10 cellular contexts compared by ENCODE assay signal in the genomic region with DNA sequence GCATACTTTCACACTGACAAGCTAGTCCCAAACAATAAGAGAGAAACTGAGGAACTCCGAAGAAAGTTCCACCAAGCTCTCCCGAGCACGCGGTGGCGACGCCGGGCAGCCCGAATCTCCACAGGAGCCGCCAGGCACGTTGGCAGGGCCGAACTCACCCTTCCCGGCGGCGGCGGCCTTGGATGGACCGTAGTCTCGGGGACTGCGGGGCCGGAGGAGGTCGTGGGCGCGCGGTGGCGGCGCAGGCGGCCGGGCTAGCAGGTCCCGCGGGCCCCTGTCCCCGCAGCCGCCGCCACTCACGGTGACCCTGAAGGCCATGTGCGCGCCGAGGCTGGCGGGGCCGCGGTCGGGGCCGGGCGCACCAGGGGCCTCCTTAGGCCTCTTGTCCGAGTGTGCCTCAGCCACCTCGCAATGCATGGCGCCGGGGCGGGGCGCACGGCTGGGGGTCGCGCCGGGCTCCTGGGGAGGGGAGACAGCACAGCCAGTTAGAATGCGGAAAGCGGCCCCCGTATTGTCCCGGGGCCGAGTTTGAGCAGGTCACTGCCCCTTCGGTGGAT. TPM values are rescaled to one million over a fixed set of nuclear protein-coding genes. Genes with fewer than 3 reads are reported as not detected.
DNase-seq lines count a peak whose midpoint lies in the region; ATAC-seq and TF ChIP-seq lines count a peak whose summit lies in the region.
"Had no signal": no experiment of that assay in that cellular context is flagged by ENCODE, and none has a peak within 500 bp of the region (broad histone marks: within the 10 kb centered on the region; RNA-seq: fewer than 3 reads in every experiment).

No MANE protein-coding gene starts in this region.

- H2AFZ ChIP-seq in SK-N-SH (ENCODE audit: low read depth): 0 out of 2 replicates have a peak overlapping the region, but pooled peaks have one; percentile 56
- H2AFZ ChIP-seq in smooth muscle cell (ENCODE audit: low read depth): peak overlapping the region; percentile 59

- no peak for ATAC-seq in SK-N-SH treated with all-trans-retinoic acid at 6 μM for 48 hours
- ATAC-seq in HG02798 (IDR thresholded peaks at IDR 0.05; ENCODE audit: poor library complexity, unreplicated experiment): no peak

- peaks cover under 1% of the 10 kb centered on the region; the same call in 1 of the 2 replicates for H3K9me3 ChIP-seq in SK-N-SH
- no peaks in the 10 kb centered on the region for H3K9me3 ChIP-seq in smooth muscle cell (replicated peaks; ENCODE audit: low read depth)

- H3K9me2 ChIP-seq in SK-N-SH: no peaks in the 10 kb centered on the region

- TF ChIP-seq EP300 in SK-N-SH (IDR thresholded peaks at IDR 0.05; ENCODE audit: borderline replicate concordance in 1 of 2, low read depth in 1 of 2, low read length in 1 of 2): no peak

- DNase-seq in SK-N-SH (peak; percentile 63), brain microvascular endothelial cell (no peak), islet precursor cell (peak; percentile 64), smooth muscle cell (lab: John Stamatoyannopoulos, UW; ENCODE audit: unreplicated experiment) (no peak), NCI-H446 (lab: John Stamatoyannopoulos, UW) (no peak), activated gamma-delta T cell treated with Interleukin-2 at 50 U/mL for 16 hours (no peak)
- DNase-seq: NCI-H226, small intestine had no signal

- TF ChIP-seq CTCF in SK-N-SH (IDR thresholded peaks at IDR 0.05): no peak
- no peak for TF ChIP-seq CTCF in brain microvascular endothelial cell (IDR thresholded peaks at IDR 0.05; ENCODE audit: low read depth, low read length, missing control alignments)
- TF ChIP-seq CTCF in smooth muscle cell (IDR thresholded peaks at IDR 0.05; ENCODE audit: borderline replicate concordance, insufficient read depth, poor library complexity, severe bottlenecking): no peak

- H3K27me3 ChIP-seq in SK-N-SH (ENCODE audit: insufficient read depth): no peaks in the 10 kb centered on the region
- H3K27me3 ChIP-seq in brain microvascular endothelial cell (replicated peaks): no peaks in the 10 kb centered on the region
- H3K27me3 ChIP-seq in smooth muscle cell (ENCODE audit: low read depth): peaks cover 12% of the 10 kb centered on the region

- H3K9ac ChIP-seq in SK-N-SH: no peak overlapping the region
- H3K9ac ChIP-seq in smooth muscle cell (ENCODE audit: low read depth): peak overlapping the region; percentile 46

- H3K4me1 ChIP-seq in SK-N-SH (ENCODE audit: control insufficient read depth in 1 of 2, insufficient read depth in 2 of 2, low read depth in 1 of 2, low read length in 1 of 2) (peaks cover 8 to 24% of the 10 kb centered on the region in 2 experiments; a peak in 3 of 4 replicates), smooth muscle cell (ENCODE audit: low read depth) (peaks cover 33% of the 10 kb centered on the region)

- H3K4me3 ChIP-seq in SK-N-SH (ENCODE audit: low read depth in 2 of 2, low read length in 1 of 2) (peak overlapping the region in 1 of 2 experiments; percentile 73; a peak in 2 of 4 replicates), brain microvascular endothelial cell (ENCODE audit: low read depth, low read length) (peak overlapping the region; percentile 95), smooth muscle cell (peak overlapping the region; percentile 61)

- WGBS in SK-N-SH (ENCODE audit: low lambda C conversion rate): 57% methylated on average over 7 of the region's 58 CpGs
- 8% methylated on average over 19 of the region's 58 CpGs for WGBS in smooth muscle cell (ENCODE audit: low lambda C conversion rate)

- in situ Hi-C loops in brain microvascular endothelial cell (cut with HindIII; ENCODE audit: low pct_ligation_motif_present, low sequenced_read_pairs): loop anchor here (10.0 kb wide), 1 partner anchor 253 kb away; no protein-coding TSS in a partner anchor

- H3K27ac ChIP-seq in SK-N-SH (ENCODE audit: low read depth in 2 of 2, low read length in 1 of 2): no peak overlapping the region
- H3K27ac ChIP-seq in brain microvascular endothelial cell: peak overlapping the region; percentile 100
- H3K27ac ChIP-seq in smooth muscle cell (ENCODE audit: low read depth): peak overlapping the region; percentile 98

- H3F3A ChIP-seq in SK-N-SH (replicated peaks; ENCODE audit: insufficient read depth): peaks cover 20% of the 10 kb centered on the region
- peaks cover 24% of the 10 kb centered on the region for H3F3A ChIP-seq in smooth muscle cell (ENCODE audit: low read depth)

- H3K36me3 ChIP-seq in SK-N-SH (replicated peaks in 1 of 2; ENCODE audit: control insufficient read depth in 1 of 2, insufficient read depth in 2 of 2, low read length in 1 of 2) (no peaks in the 10 kb centered on the region), brain microvascular endothelial cell (replicated peaks) (no peaks in the 10 kb centered on the region), smooth muscle cell (ENCODE audit: low read depth) (no peaks in the 10 kb centered on the region)

- CTCF ChIA-PET in SK-N-SH (lab: Yijun Ruan, JAX): interaction anchor here (0.6 to 3.5 kb wide), 5 partner anchors 13 to 294 kb away, joined by 3 to 11 read pairs (median 5); no protein-coding TSS in a partner anchor

- TF ChIP-seq RAD21 in SK-N-SH (IDR thresholded peaks at IDR 0.05; ENCODE audit: low read length): no peak

- POLR2A ChIA-PET in SK-N-SH (lab: Yijun Ruan, JAX): no interaction called here

- H4K20me1 ChIP-seq in SK-N-SH (ENCODE audit: insufficient read depth): no peaks in the 10 kb centered on the region
- H4K20me1 ChIP-seq in smooth muscle cell (ENCODE audit: low read depth): no peaks in the 10 kb centered on the region

- H3K79me2 ChIP-seq in SK-N-SH (ENCODE audit: insufficient read depth): no peaks in the 10 kb centered on the region
- H3K79me2 ChIP-seq in smooth muscle cell (ENCODE audit: low read depth): no peaks in the 10 kb centered on the region

- peak overlapping the region; percentile 86 for H3K4me2 ChIP-seq in SK-N-SH
- H3K4me2 ChIP-seq in smooth muscle cell: peak overlapping the region; percentile 94

TF ChIP-seq in SK-N-SH, 30 proteins besides CTCF, POLR2A, EP300 and RAD21 (continues in another document):
- TF ChIP-seq RFX5 (IDR thresholded peaks at IDR 0.05; ENCODE audit: low read length): no peak
- TF ChIP-seq NFIC (IDR thresholded peaks at IDR 0.05; ENCODE audit: borderline replicate concordance): no peak
- no peak for TF ChIP-seq EZH2phosphoT487 (IDR thresholded peaks at IDR 0.05; ENCODE audit: borderline replicate concordance, low read depth)
- TF ChIP-seq SIN3A (IDR thresholded peaks at IDR 0.05; ENCODE audit: borderline replicate concordance, low read depth, low read length): no peak
- no peak for TF ChIP-seq TEAD4 (IDR thresholded peaks at IDR 0.05; ENCODE audit: borderline replicate concordance, insufficient read depth)
- no peak for TF ChIP-seq FOSL2 (IDR thresholded peaks at IDR 0.05; ENCODE audit: borderline replicate concordance, low read depth)
- no peak for TF ChIP-seq PBX3 (IDR thresholded peaks at IDR 0.05)
- TF ChIP-seq MEF2A (IDR thresholded peaks at IDR 0.05; ENCODE audit: borderline replicate concordance, low read depth): no peak

TF ChIP-seq in SK-N-SH treated with all-trans-retinoic acid at 6 μM for 48 hours, 23 proteins besides CTCF, POLR2A, EP300 and RAD21 (continues in another document):
- TF ChIP-seq GLIS3 (CRISPR knock-in tag; IDR thresholded peaks at IDR 0.05) (no peak), PPARA (CRISPR knock-in tag; IDR thresholded peaks at IDR 0.05; ENCODE audit: borderline replicate concordance) (no peak), OSR1 (CRISPR knock-in tag; IDR thresholded peaks at IDR 0.05) (no peak), BACH2 (CRISPR knock-in tag; IDR thresholded peaks at IDR 0.05; ENCODE audit: borderline replicate concordance) (no peak), SNAI2 (CRISPR knock-in tag; IDR thresholded peaks at IDR 0.05) (no peak), ZFP3 (CRISPR knock-in tag; IDR thresholded peaks at IDR 0.05) (no peak), ESRRG (CRISPR knock-in tag; IDR thresholded peaks at IDR 0.05) (no peak), ZFP30 (CRISPR knock-in tag; IDR thresholded peaks at IDR 0.05) (no peak), ZNF8 (CRISPR knock-in tag; IDR thresholded peaks at IDR 0.05) (no peak), ZC3H10 (CRISPR knock-in tag; IDR thresholded peaks at IDR 0.05) (no peak)
- TF ChIP-seq, protein P1, sequence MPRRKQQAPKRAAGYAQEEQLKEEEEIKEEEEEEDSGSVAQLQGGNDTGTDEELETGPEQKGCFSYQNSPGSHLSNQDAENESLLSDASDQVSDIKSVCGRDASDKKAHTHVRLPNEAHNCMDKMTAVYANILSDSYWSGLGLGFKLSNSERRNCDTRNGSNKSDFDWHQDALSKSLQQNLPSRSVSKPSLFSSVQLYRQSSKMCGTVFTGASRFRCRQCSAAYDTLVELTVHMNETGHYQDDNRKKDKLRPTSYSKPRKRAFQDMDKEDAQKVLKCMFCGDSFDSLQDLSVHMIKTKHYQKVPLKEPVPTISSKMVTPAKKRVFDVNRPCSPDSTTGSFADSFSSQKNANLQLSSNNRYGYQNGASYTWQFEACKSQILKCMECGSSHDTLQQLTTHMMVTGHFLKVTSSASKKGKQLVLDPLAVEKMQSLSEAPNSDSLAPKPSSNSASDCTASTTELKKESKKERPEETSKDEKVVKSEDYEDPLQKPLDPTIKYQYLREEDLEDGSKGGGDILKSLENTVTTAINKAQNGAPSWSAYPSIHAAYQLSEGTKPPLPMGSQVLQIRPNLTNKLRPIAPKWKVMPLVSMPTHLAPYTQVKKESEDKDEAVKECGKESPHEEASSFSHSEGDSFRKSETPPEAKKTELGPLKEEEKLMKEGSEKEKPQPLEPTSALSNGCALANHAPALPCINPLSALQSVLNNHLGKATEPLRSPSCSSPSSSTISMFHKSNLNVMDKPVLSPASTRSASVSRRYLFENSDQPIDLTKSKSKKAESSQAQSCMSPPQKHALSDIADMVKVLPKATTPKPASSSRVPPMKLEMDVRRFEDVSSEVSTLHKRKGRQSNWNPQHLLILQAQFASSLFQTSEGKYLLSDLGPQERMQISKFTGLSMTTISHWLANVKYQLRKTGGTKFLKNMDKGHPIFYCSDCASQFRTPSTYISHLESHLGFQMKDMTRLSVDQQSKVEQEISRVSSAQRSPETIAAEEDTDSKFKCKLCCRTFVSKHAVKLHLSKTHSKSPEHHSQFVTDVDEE (CRISPR knock-in tag; IDR thresholded peaks at IDR 0.05): no peak

RNA-seq across cellular contexts. Expression of gene GLIS1, which starts 1.2 kb away (rescaled TPM):
- polyA plus RNA-seq in SK-N-SH (2012; rRNA removed) (0.05 and 0.13 TPM in 2 replicates), smooth muscle cell (4.9 and 6.2 TPM in 2 replicates)
- polyA plus RNA-seq in SK-N-SH (2012; cell fraction: cytosol; rRNA removed): 0.06 and 0.09 TPM in 2 replicates
- polyA plus RNA-seq in SK-N-SH (2012; cell fraction: nucleus; rRNA removed): 0.15 and 0.25 TPM in 2 replicates
- total RNA-seq in smooth muscle cell: 0.36 and 1.1 TPM in 2 replicates

Comparison
In these comparisons a context has a peak if more than half of its experiments do, and no peak if none do; other contexts are left out.
1. DNase-seq: peak in SK-N-SH (single experiment) and islet precursor cell (single experiment); none in brain microvascular endothelial cell (single experiment), smooth muscle cell (single experiment), NCI-H446 (0 of 2) and activated gamma-delta T cell treated with Interleukin-2 at 50 U/mL for 16 hours (single experiment).
2. H3K27ac ChIP-seq: peak in brain microvascular endothelial cell (single experiment) and smooth muscle cell (single experiment); none in SK-N-SH (0 of 2).